8 cellular contexts compared by ENCODE assay signal in genomic region chr17:2511138-2511461, GRCh38. TPM values are rescaled to one million over a fixed set of nuclear protein-coding genes. Genes with fewer than 3 reads are reported as not detected.
DNase-seq lines count a peak whose midpoint lies in the region; ATAC-seq and TF ChIP-seq lines count a peak whose summit lies in the region.

No MANE protein-coding gene starts in this region.

- H3K36me3 ChIP-seq in right atrium auricular region (no peaks in the 10 kb centered on the region), mesendoderm (ENCODE audit: control insufficient read depth, insufficient read depth, low read length) (no peaks in the 10 kb centered on the region)

- no peak overlapping the region for H3K18ac ChIP-seq in mesendoderm (ENCODE audit: low read length)

- H3K79me1 ChIP-seq in mesendoderm (ENCODE audit: low read length) = peaks cover 9% of the 10 kb centered on the region

- no peaks in the 10 kb centered on the region for H3K9me3 ChIP-seq in right atrium auricular region

- H3K79me2 ChIP-seq in mesendoderm (ENCODE audit: control insufficient read depth, insufficient read depth, low read length) = peaks cover 31% of the 10 kb centered on the region

- no peak overlapping the region for H4K8ac ChIP-seq in mesendoderm (ENCODE audit: low read depth, low read length)

- no peak for DNase-seq in right atrium auricular region (ENCODE audit: low spot score)
- DNase-seq in Right ventricle myocardium inferior (ENCODE audit: missing footprints) = no peak
- no peak for DNase-seq in mesendoderm
- DNase-seq in mesenteric fat pad (ENCODE audit: low spot score) = no peak
- DNase-seq in NCI-H2081 treated with DMSO at 0.1 percent for 48 hours (lab: John Stamatoyannopoulos, UW) = no peak
- DNase-seq in kidney glomerular epithelial cell (lab: John Stamatoyannopoulos, UW) = no peak

- peak overlapping the region; percentile 92 for H4K5ac ChIP-seq in mesendoderm (ENCODE audit: low read length)

- H3K23ac ChIP-seq in mesendoderm (ENCODE audit: low read length) = no peak overlapping the region

- no peaks in the 10 kb centered on the region for H3K27me3 ChIP-seq in right atrium auricular region
- H3K27me3 ChIP-seq in mesendoderm (ENCODE audit: insufficient read depth, low read length, poor library complexity) = no peaks in the 10 kb centered on the region

- intact Hi-C loops in Right ventricle myocardium inferior (cut with DNase I) = loop anchor here (1.0 to 10.0 kb wide), 3 partner anchors 82 to 174 kb away; partner anchors contain the start of gene PAFAH1B1

- ATAC-seq in Right ventricle myocardium inferior (no peak), HG02759 (IDR thresholded peaks at IDR 0.05; ENCODE audit: unreplicated experiment) (no peak)

- no peak overlapping the region for H2BK120ac ChIP-seq in mesendoderm (ENCODE audit: low read depth, low read length)

- peak overlapping the region; percentile 92 for H3K9ac ChIP-seq in mesendoderm (ENCODE audit: low read length)

- H3K4me1 ChIP-seq in right atrium auricular region (peaks cover 0 to 24% of the 10 kb centered on the region in 2 donors), mesendoderm (ENCODE audit: control insufficient read depth, low read depth, low read length) (no peaks in the 10 kb centered on the region)

- peak overlapping the region; percentile 88 for H3K56ac ChIP-seq in mesendoderm (ENCODE audit: low read length)

- no peak for TF ChIP-seq CTCF in right atrium auricular region (IDR thresholded peaks at IDR 0.05)

- peak overlapping the region; percentile 86 to 90 for H3K27ac ChIP-seq in right atrium auricular region
- H3K27ac ChIP-seq in cingulate gyrus (ENCODE audit: low read depth, low read length) = peak overlapping the region; percentile 84
- peak overlapping the region; percentile 72 for H3K27ac ChIP-seq in mesendoderm (ENCODE audit: low read depth, low read length)

- H3K4me2 ChIP-seq in mesendoderm (ENCODE audit: low read length) = peak overlapping the region; percentile 73

- H2AK5ac ChIP-seq in mesendoderm (ENCODE audit: low read length) = peak overlapping the region; percentile 12

- no peak overlapping the region for H2BK5ac ChIP-seq in mesendoderm (ENCODE audit: low read length)

- WGBS in mesendoderm (ENCODE audit: extremely low coverage, insufficient coverage, low lambda C conversion rate) = 100% methylated on average over 1 of the region's 5 CpGs

- H2BK15ac ChIP-seq in mesendoderm (replicated peaks; ENCODE audit: low read depth) = no peak overlapping the region

- peak overlapping the region; percentile 65 to 86 for H3K4me3 ChIP-seq in right atrium auricular region
- H3K4me3 ChIP-seq in mesendoderm (ENCODE audit: low read length) = peak overlapping the region; percentile 54

- H3K4ac ChIP-seq in mesendoderm (ENCODE audit: low read depth, low read length) = no peak overlapping the region

RNA-seq across cellular contexts. Expression of gene METTL16, which starts 0.6 kb away (rescaled TPM):
- total RNA-seq in right atrium auricular region (10 to 100 TPM; 16.4 to 17.9 TPM), Right ventricle myocardium inferior (20.1 TPM), mesenteric fat pad (25.3 TPM)
- 52.7 TPM for polyA plus RNA-seq in mesendoderm (2013, experiment 1 of 2)
- polyA plus RNA-seq in mesendoderm (2013, experiment 2 of 2) = 52.8 TPM
